ENCODE assay signal across 2 cellular contexts in the genomic region with DNA sequence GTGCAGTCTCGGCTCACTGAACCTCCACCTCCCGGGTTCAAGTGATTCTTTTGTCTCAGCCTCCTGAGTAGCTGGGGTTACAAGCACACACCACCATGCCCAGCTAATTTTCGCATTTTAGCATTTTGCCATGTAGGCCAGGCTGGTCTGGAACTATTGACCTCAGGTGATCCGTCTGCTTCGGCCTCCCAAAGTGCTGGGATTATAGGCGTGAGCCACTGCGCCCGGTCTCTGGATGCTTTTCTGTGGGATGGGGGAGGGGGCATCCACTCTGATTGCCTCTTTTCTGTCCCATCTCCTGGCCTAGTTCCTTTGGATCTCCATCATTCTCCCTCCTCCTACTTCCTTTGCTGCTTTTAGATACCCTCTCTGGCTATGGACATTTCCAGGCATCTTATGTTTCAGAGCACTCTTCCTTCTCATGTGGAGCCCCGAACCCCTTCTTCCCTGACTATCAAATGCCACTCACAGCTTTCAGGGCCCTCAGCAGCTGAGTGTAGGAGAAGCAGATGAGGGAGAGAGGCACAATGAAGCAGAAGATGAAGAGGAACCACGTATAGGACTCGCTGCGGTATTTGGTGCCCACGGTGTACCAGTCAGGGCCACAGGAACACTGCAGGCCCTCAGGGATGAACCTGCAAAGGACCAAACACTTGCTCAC.
A peak's percentile ranks its signal among the peaks of the same experiment; 100 is the strongest.
TF ChIP-seq lines count a peak whose summit lies in the region.

No MANE protein-coding gene starts in this region.

TF ChIP-seq in HepG2, 621 proteins besides CTCF, POLR2A, EP300 and RAD21 (continues in another document):
- TF ChIP-seq, protein P1, sequence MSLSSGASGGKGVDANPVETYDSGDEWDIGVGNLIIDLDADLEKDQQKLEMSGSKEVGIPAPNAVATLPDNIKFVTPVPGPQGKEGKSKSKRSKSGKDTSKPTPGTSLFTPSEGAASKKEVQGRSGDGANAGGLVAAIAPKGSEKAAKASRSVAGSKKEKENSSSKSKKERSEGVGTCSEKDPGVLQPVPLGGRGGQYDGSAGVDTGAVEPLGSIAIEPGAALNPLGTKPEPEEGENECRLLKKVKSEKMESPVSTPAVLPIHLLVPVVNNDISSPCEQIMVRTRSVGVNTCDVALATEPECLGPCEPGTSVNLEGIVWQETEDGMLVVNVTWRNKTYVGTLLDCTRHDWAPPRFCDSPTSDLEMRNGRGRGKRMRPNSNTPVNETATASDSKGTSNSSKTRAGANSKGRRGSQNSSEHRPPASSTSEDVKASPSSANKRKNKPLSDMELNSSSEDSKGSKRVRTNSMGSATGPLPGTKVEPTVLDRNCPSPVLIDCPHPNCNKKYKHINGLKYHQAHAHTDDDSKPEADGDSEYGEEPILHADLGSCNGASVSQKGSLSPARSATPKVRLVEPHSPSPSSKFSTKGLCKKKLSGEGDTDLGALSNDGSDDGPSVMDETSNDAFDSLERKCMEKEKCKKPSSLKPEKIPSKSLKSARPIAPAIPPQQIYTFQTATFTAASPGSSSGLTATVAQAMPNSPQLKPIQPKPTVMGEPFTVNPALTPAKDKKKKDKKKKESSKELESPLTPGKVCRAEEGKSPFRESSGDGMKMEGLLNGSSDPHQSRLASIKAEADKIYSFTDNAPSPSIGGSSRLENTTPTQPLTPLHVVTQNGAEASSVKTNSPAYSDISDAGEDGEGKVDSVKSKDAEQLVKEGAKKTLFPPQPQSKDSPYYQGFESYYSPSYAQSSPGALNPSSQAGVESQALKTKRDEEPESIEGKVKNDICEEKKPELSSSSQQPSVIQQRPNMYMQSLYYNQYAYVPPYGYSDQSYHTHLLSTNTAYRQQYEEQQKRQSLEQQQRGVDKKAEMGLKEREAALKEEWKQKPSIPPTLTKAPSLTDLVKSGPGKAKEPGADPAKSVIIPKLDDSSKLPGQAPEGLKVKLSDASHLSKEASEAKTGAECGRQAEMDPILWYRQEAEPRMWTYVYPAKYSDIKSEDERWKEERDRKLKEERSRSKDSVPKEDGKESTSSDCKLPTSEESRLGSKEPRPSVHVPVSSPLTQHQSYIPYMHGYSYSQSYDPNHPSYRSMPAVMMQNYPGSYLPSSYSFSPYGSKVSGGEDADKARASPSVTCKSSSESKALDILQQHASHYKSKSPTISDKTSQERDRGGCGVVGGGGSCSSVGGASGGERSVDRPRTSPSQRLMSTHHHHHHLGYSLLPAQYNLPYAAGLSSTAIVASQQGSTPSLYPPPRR (CRISPR knock-in tag; IDR thresholded peaks at IDR 0.05; ENCODE audit: borderline replicate concordance) = no peak
- TF ChIP-seq, protein P2, sequence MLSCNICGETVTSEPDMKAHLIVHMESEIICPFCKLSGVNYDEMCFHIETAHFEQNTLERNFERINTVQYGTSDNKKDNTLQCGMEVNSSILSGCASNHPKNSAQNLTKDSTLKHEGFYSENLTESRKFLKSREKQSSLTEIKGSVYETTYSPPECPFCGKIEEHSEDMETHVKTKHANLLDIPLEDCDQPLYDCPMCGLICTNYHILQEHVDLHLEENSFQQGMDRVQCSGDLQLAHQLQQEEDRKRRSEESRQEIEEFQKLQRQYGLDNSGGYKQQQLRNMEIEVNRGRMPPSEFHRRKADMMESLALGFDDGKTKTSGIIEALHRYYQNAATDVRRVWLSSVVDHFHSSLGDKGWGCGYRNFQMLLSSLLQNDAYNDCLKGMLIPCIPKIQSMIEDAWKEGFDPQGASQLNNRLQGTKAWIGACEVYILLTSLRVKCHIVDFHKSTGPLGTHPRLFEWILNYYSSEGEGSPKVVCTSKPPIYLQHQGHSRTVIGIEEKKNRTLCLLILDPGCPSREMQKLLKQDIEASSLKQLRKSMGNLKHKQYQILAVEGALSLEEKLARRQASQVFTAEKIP (CRISPR knock-in tag; IDR thresholded peaks at IDR 0.05; ENCODE audit: borderline replicate concordance) = no peak
- TF ChIP-seq AGO2 (optimal IDR thresholded peaks at IDR 0.05; ENCODE audit: low read depth, low read length) (peak; percentile 24), POLR2AphosphoS2 (IDR thresholded peaks at IDR 0.05; ENCODE audit: low read depth, low read length) (0 out of 2 replicates have a peak, but pooled peaks have one; percentile 25), ZBTB21 (CRISPR knock-in tag; IDR thresholded peaks at IDR 0.05) (no peak), ZNF431 (CRISPR knock-in tag; IDR thresholded peaks at IDR 0.05; ENCODE audit: borderline replicate concordance, low read depth) (no peak), RARG (CRISPR knock-in tag; IDR thresholded peaks at IDR 0.05; ENCODE audit: low read depth) (no peak), ZNF24 (IDR thresholded peaks at IDR 0.05) (no peak)
- TF ChIP-seq, protein P3, sequence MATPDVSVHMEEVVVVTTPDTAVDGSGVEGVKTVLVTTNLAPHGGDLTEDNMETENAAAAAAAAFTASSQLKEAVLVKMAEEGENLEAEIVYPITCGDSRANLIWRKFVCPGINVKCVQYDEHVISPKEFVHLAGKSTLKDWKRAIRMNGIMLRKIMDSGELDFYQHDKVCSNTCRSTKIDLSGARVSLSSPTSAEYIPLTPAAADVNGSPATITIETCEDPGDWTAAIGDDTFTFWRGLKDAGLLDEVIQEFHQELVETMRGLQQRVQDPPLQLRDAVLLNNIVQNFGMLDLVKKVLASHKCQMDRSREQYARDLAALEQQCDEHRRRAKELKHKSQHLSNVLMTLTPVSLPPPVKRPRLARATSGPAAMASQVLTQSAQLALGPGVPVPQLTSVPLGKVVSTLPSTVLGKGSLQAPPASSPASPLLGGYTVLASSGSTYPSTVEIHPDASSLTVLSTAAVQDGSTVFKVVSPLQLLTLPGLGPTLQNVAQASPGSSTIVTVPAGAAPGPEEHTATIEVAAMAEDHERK (CRISPR knock-in tag; IDR thresholded peaks at IDR 0.05; ENCODE audit: low read depth) = no peak
- TF ChIP-seq, protein P4, sequence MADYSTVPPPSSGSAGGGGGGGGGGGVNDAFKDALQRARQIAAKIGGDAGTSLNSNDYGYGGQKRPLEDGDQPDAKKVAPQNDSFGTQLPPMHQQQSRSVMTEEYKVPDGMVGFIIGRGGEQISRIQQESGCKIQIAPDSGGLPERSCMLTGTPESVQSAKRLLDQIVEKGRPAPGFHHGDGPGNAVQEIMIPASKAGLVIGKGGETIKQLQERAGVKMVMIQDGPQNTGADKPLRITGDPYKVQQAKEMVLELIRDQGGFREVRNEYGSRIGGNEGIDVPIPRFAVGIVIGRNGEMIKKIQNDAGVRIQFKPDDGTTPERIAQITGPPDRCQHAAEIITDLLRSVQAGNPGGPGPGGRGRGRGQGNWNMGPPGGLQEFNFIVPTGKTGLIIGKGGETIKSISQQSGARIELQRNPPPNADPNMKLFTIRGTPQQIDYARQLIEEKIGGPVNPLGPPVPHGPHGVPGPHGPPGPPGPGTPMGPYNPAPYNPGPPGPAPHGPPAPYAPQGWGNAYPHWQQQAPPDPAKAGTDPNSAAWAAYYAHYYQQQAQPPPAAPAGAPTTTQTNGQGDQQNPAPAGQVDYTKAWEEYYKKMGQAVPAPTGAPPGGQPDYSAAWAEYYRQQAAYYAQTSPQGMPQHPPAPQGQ (CRISPR knock-in tag; IDR thresholded peaks at IDR 0.05; ENCODE audit: borderline replicate concordance) = no peak
- TF ChIP-seq, protein P5, sequence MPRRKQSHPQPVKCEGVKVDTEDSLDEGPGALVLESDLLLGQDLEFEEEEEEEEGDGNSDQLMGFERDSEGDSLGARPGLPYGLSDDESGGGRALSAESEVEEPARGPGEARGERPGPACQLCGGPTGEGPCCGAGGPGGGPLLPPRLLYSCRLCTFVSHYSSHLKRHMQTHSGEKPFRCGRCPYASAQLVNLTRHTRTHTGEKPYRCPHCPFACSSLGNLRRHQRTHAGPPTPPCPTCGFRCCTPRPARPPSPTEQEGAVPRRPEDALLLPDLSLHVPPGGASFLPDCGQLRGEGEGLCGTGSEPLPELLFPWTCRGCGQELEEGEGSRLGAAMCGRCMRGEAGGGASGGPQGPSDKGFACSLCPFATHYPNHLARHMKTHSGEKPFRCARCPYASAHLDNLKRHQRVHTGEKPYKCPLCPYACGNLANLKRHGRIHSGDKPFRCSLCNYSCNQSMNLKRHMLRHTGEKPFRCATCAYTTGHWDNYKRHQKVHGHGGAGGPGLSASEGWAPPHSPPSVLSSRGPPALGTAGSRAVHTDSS (CRISPR knock-in tag; conservative IDR thresholded peaks at IDR 0.05) = no peak

TF ChIP-seq in GM12891, 5 proteins besides CTCF, POLR2A, EP300 and RAD21:
- no peak for TF ChIP-seq SPI1 (IDR thresholded peaks at IDR 0.05; ENCODE audit: low read depth, low read length)
- no peak for TF ChIP-seq PAX5 (IDR thresholded peaks at IDR 0.05; ENCODE audit: insufficient read depth, low read length, severe bottlenecking)
- TF ChIP-seq POLR2AphosphoS5 (IDR thresholded peaks at IDR 0.05; ENCODE audit: low read depth, low read length) = no peak; the same call in 1 of the 2 replicates
- no peak for TF ChIP-seq POU2F2 (IDR thresholded peaks at IDR 0.05; ENCODE audit: low read depth, low read length)
- no peak for TF ChIP-seq TAF1 (IDR thresholded peaks at IDR 0.05; ENCODE audit: low read depth, low read length)
